Comparison of ENCODE assay signal across 2 cellular contexts in genomic region chr10:17561131-17561530, GRCh38.
TF ChIP-seq lines count a peak whose summit lies in the region.

No MANE protein-coding gene starts in this region.

TF ChIP-seq in IMR-90, 13 proteins besides CTCF, POLR2A, EP300 and RAD21:
- TF ChIP-seq SMC3 (IDR thresholded peaks at IDR 0.05; ENCODE audit: low read depth, low read length) (no peak), RCOR1 (IDR thresholded peaks at IDR 0.05; ENCODE audit: insufficient replicate concordance, low read length) (no peak), RFX5 (IDR thresholded peaks at IDR 0.05; ENCODE audit: low read depth, low read length) (no peak), CEBPB (IDR thresholded peaks at IDR 0.05; ENCODE audit: low read depth, low read length) (no peak), ELK1 (IDR thresholded peaks at IDR 0.05; ENCODE audit: borderline replicate concordance, low read depth, low read length) (no peak)

TF ChIP-seq in K562, 482 proteins besides CTCF, POLR2A, EP300 and RAD21:
- TF ChIP-seq CHD2 (IDR thresholded peaks at IDR 0.05; ENCODE audit: low read depth, low read length) (no peak), NFRKB (IDR thresholded peaks at IDR 0.05; ENCODE audit: low read depth) (no peak), MBD2 (IDR thresholded peaks at IDR 0.05; ENCODE audit: borderline replicate concordance, low read depth) (no peak), FOXA1 (IDR thresholded peaks at IDR 0.05; ENCODE audit: borderline replicate concordance) (peak; percentile 9; the same call in 1 of the 2 replicates), PHB (CRISPR knock-in tag; IDR thresholded peaks at IDR 0.05) (no peak), NR2C1 (IDR thresholded peaks at IDR 0.05) (no peak), NR2C1 (tag; IDR thresholded peaks at IDR 0.05) (no peak), ID3 (CRISPR knock-in tag; IDR thresholded peaks at IDR 0.05) (no peak), ID3 (tag; IDR thresholded peaks at IDR 0.05) (no peak), NFE2 (IDR thresholded peaks at IDR 0.05; ENCODE audit: low read depth) (peak; percentile 24; the same call in 1 of the 2 replicates)
